8 cellular contexts compared by ENCODE assay signal in genomic region chr18:159037-159652, GRCh38. TPM values are rescaled to one million over a fixed set of nuclear protein-coding genes. Genes with fewer than 3 reads are reported as not detected.
DNase-seq lines count a peak whose midpoint lies in the region; ATAC-seq and TF ChIP-seq lines count a peak whose summit lies in the region.

No MANE protein-coding gene starts in this region.

- 3% methylated on average over 23 of the region's 23 CpGs for WGBS in lung, 2 donors

- no peak for TF ChIP-seq CTCF in lung (IDR thresholded peaks at IDR 0.05; ENCODE audit: control extremely low read depth, extremely low read depth)
- TF ChIP-seq CTCF in uterus (IDR thresholded peaks at IDR 0.05) = no peak

- H3K27me3 Mint-ChIP-seq in stimulated activated naive CD8-positive, alpha-beta T cell treated with anti-CD3 and anti-CD28 coated beads, Interleukin-15, Interleukin-2, amounts not matched to agents 100 ng/mL and 50 ng/mL, for 24 hours = no peaks in the 10 kb centered on the region
- H3K27me3 Mint-ChIP-seq in central memory CD8-positive, alpha-beta T cell = no peaks in the 10 kb centered on the region

- peak overlapping the region; percentile 96 for H3K27ac Mint-ChIP-seq in stimulated activated naive CD8-positive, alpha-beta T cell treated with anti-CD3 and anti-CD28 coated beads, Interleukin-15, Interleukin-2, amounts not matched to agents 100 ng/mL and 50 ng/mL, for 24 hours
- H3K27ac Mint-ChIP-seq in central memory CD8-positive, alpha-beta T cell (ENCODE audit: low read depth) = peak overlapping the region; percentile 91

- no peak for ATAC-seq in stimulated activated naive CD8-positive, alpha-beta T cell treated with anti-CD3 and anti-CD28 coated beads, Interleukin-15, Interleukin-2, amounts not matched to agents 100 U/mL and 50 U/mL, for 24 hours
- no peak for ATAC-seq in central memory CD8-positive, alpha-beta T cell (replicated peaks; ENCODE audit: extremely low read depth, poor library complexity, severe bottlenecking)
- ATAC-seq in lung (ENCODE audit: insufficient read depth, low FRiP score) = no peak

- peaks cover 28% of the 10 kb centered on the region for H3K36me3 Mint-ChIP-seq in stimulated activated naive CD8-positive, alpha-beta T cell treated with anti-CD3 and anti-CD28 coated beads, Interleukin-15, Interleukin-2, amounts not matched to agents 100 ng/mL and 50 ng/mL, for 24 hours (ENCODE audit: low read depth)
- peaks cover 12% of the 10 kb centered on the region for H3K36me3 Mint-ChIP-seq in central memory CD8-positive, alpha-beta T cell (ENCODE audit: insufficient read depth)

- H3K9me3 Mint-ChIP-seq in stimulated activated naive CD8-positive, alpha-beta T cell treated with anti-CD3 and anti-CD28 coated beads, Interleukin-15, Interleukin-2, amounts not matched to agents 100 ng/mL and 50 ng/mL, for 24 hours = no peaks in the 10 kb centered on the region
- no peaks in the 10 kb centered on the region for H3K9me3 Mint-ChIP-seq in central memory CD8-positive, alpha-beta T cell

- H3K27ac ChIP-seq in lung (ENCODE audit: low read depth in 1 of 2, low read length in 1 of 2) (peak overlapping the region; percentile 81 to 95), uterus (peak overlapping the region; percentile 71 to 82)

- intact Hi-C loops in uterus (cut with DNase I; ENCODE audit: low total_unique reads) = no loop called here

- no peaks in the 10 kb centered on the region for H3K36me3 ChIP-seq in lung (ENCODE audit: control insufficient read depth in 2 of 2, insufficient read depth in 2 of 2, low read length in 2 of 2)
- H3K36me3 ChIP-seq in uterus = peaks cover 0 to 2% of the 10 kb centered on the region in 2 donors

- H3K4me3 Mint-ChIP-seq in stimulated activated naive CD8-positive, alpha-beta T cell treated with anti-CD3 and anti-CD28 coated beads, Interleukin-15, Interleukin-2, amounts not matched to agents 100 ng/mL and 50 ng/mL, for 24 hours = peak overlapping the region; percentile 95
- H3K4me3 Mint-ChIP-seq in central memory CD8-positive, alpha-beta T cell = peak overlapping the region; percentile 87

- TF ChIP-seq POLR2A in uterus (IDR thresholded peaks at IDR 0.05) = no peak

- peaks cover 40% of the 10 kb centered on the region for H3K4me1 Mint-ChIP-seq in stimulated activated naive CD8-positive, alpha-beta T cell treated with anti-CD3 and anti-CD28 coated beads, Interleukin-15, Interleukin-2, amounts not matched to agents 100 ng/mL and 50 ng/mL, for 24 hours (ENCODE audit: low read depth)
- peaks cover 32% of the 10 kb centered on the region for H3K4me1 Mint-ChIP-seq in central memory CD8-positive, alpha-beta T cell

- H3K9me3 ChIP-seq in lung (ENCODE audit: control insufficient read depth in 2 of 2, insufficient read depth in 1 of 2, low read length in 1 of 2) (no peaks in the 10 kb centered on the region), uterus (no peaks in the 10 kb centered on the region)

- DNase-seq in stimulated activated naive CD8-positive, alpha-beta T cell treated with anti-CD3 and anti-CD28 coated beads, Interleukin-15, Interleukin-2, amounts not matched to agents 100 U/mL and 50 U/mL, for 24 hours = no peak
- peak; percentile 18 for DNase-seq in NCI-H2196 treated with DMSO at 0.1 percent for 48 hours (lab: John Stamatoyannopoulos, UW; ENCODE audit: unreplicated experiment)
- DNase-seq in central memory CD8-positive, alpha-beta T cell (ENCODE audit: low spot score in 2 of 2) = no peak
- DNase-seq in lung (ENCODE audit: low spot score) = no peak
- DNase-seq in uterus = no peak
- no peak for DNase-seq in stimulated activated CD4-positive, alpha-beta T cell treated with anti-CD3 and anti-CD28 coated beads, Interleukin-15, amount 100 ng/mL, for 24 hours
- no peak for DNase-seq in midbrain (lab: John Stamatoyannopoulos, UW)

- H3K4me3 ChIP-seq in lung (peak overlapping the region; percentile 96), uterus (peak overlapping the region; percentile 62 to 99)

- H3K4me1 ChIP-seq in lung (ENCODE audit: control insufficient read depth in 2 of 2, insufficient read depth in 2 of 2, low read length in 2 of 2) (peaks cover 0 to 5% of the 10 kb centered on the region in 2 donors), uterus (peaks cover 0 to 9% of the 10 kb centered on the region in 2 donors)

- H3K27me3 ChIP-seq in lung (ENCODE audit: control insufficient read depth, insufficient read depth) (no peaks in the 10 kb centered on the region), uterus (no peaks in the 10 kb centered on the region)

RNA-seq across cellular contexts. Expression of gene USP14, which starts 0.8 kb away (rescaled TPM):
- total RNA-seq in lung (10 to 100 TPM; 39.8 to 41.2 TPM), uterus (10 to 100 TPM; 52.5 to 86.1 (median 60.4) TPM)
- polyA plus RNA-seq in lung = 10 to 100 TPM; 22.8 to 23.5 TPM
